In genomic region chr2:212732860-212733259, GRCh38 we compare ENCODE assay signal across 1 cellular context.
TF ChIP-seq lines count a peak whose summit lies in the region.

No MANE protein-coding gene starts in this region.

TF ChIP-seq in IMR-90, 13 proteins besides CTCF, POLR2A, EP300 and RAD21:
- TF ChIP-seq CHD1 (IDR thresholded peaks at IDR 0.05; ENCODE audit: low read depth, low read length) (no peak), MAZ (IDR thresholded peaks at IDR 0.05; ENCODE audit: borderline replicate concordance, low read depth, low read length) (no peak), BHLHE40 (IDR thresholded peaks at IDR 0.05; ENCODE audit: low read depth, low read length) (no peak), ELK1 (IDR thresholded peaks at IDR 0.05; ENCODE audit: borderline replicate concordance, low read depth, low read length) (no peak), FOS (IDR thresholded peaks at IDR 0.05; ENCODE audit: low read depth, low read length) (no peak), NFE2L2 (IDR thresholded peaks at IDR 0.05; ENCODE audit: low read depth, low read length) (no peak), RCOR1 (IDR thresholded peaks at IDR 0.05; ENCODE audit: insufficient replicate concordance, low read length) (no peak), CEBPB (IDR thresholded peaks at IDR 0.05; ENCODE audit: low read depth, low read length) (peak; percentile 72), MAFK (IDR thresholded peaks at IDR 0.05; ENCODE audit: low read depth, low read length) (no peak)
